1 cellular context compared by ENCODE assay signal in the genomic region with DNA sequence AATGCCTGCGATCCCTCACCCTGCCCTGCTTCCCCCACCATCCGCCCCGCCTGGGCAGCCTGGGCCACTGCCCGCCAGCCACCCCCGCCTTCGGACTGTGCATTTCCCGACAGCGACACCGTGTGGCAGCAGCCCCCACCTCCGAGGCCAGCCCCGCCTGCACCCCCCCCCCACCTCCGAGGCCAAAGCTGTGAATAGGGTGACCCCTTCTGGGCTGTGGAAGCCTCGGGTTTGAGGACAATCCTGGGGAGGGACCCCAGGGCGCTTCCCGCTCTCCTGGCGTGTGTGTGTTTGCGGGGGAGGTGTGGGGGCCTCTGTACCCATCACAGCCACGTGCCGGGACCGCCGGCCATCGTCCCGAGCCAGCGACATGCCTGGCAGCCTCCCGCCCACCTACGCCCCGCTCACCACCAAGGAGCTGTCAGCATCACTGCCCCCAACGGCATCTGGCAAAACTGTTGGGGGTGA.
TF ChIP-seq lines count a peak whose summit lies in the region.

No MANE protein-coding gene starts in this region.

TF ChIP-seq in HepG2, 621 proteins besides CTCF, POLR2A, EP300 and RAD21 (continued from another document and continues in another):
- TF ChIP-seq DR1 (CRISPR knock-in tag; IDR thresholded peaks at IDR 0.05) = 0 out of 2 replicates have a peak, but pooled peaks have one; percentile 6
- peak; percentile 28; the same call in 1 of the 2 replicates for TF ChIP-seq NR2C2 (CRISPR knock-in tag; IDR thresholded peaks at IDR 0.05; ENCODE audit: borderline replicate concordance)
- TF ChIP-seq RFXAP (CRISPR knock-in tag; IDR thresholded peaks at IDR 0.05; ENCODE audit: borderline replicate concordance) = no peak
- peak; percentile 74 for TF ChIP-seq XRCC5 (optimal IDR thresholded peaks at IDR 0.05; ENCODE audit: low read length)
- TF ChIP-seq ZNF770 (CRISPR knock-in tag; IDR thresholded peaks at IDR 0.05) = 0 out of 2 replicates have a peak, but pooled peaks have one; percentile 49
- TF ChIP-seq STAG1 (CRISPR knock-in tag; IDR thresholded peaks at IDR 0.05) = peak; percentile 84
- TF ChIP-seq ARID5B (CRISPR knock-in tag; IDR thresholded peaks at IDR 0.05) = 0 out of 2 replicates have a peak, but pooled peaks have one; percentile 19
- peak; percentile 48; the same call in 1 of the 2 replicates for TF ChIP-seq ZFP91 (CRISPR knock-in tag; IDR thresholded peaks at IDR 0.05; ENCODE audit: borderline replicate concordance)
- no peak for TF ChIP-seq ZNF549 (CRISPR knock-in tag; IDR thresholded peaks at IDR 0.05)
- no peak for TF ChIP-seq MIER2 (CRISPR knock-in tag; IDR thresholded peaks at IDR 0.05)
- TF ChIP-seq ISX (CRISPR knock-in tag; conservative IDR thresholded peaks at IDR 0.05) = no peak
- no peak for TF ChIP-seq CHD4 (IDR thresholded peaks at IDR 0.05; ENCODE audit: borderline replicate concordance, low read length)
- no peak for TF ChIP-seq FOXO1 (CRISPR knock-in tag; IDR thresholded peaks at IDR 0.05)
- TF ChIP-seq ZNF501 (CRISPR knock-in tag; IDR thresholded peaks at IDR 0.05) = 0 out of 2 replicates have a peak, but pooled peaks have one; percentile 28
- TF ChIP-seq SALL2 (CRISPR knock-in tag; IDR thresholded peaks at IDR 0.05) = peak; percentile 75; the same call in 1 of the 2 replicates
- no peak for TF ChIP-seq U2AF2 (IDR thresholded peaks at IDR 0.05; ENCODE audit: low read depth, low read length)
- TF ChIP-seq CBX2 (IDR thresholded peaks at IDR 0.05; ENCODE audit: low read depth, low read length) = no peak
- TF ChIP-seq CBX2 (CRISPR knock-in tag; IDR thresholded peaks at IDR 0.05; ENCODE audit: low read depth) = no peak
- TF ChIP-seq PHF5A (CRISPR knock-in tag; IDR thresholded peaks at IDR 0.05; ENCODE audit: low read depth, unreplicated experiment) = no peak
- peak; percentile 77 for TF ChIP-seq HNF1B (CRISPR knock-in tag; IDR thresholded peaks at IDR 0.05)
- TF ChIP-seq HOXD1 (CRISPR knock-in tag; IDR thresholded peaks at IDR 0.05) = no peak
- TF ChIP-seq POGK (CRISPR knock-in tag; conservative IDR thresholded peaks at IDR 0.05) = 0 out of 2 replicates have a peak, but pooled peaks have one; percentile 34
- TF ChIP-seq, protein P1, sequence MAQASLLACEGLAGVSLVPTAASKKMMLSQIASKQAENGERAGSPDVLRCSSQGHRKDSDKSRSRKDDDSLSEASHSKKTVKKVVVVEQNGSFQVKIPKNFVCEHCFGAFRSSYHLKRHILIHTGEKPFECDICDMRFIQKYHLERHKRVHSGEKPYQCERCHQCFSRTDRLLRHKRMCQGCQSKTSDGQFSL (CRISPR knock-in tag; IDR thresholded peaks at IDR 0.05) = peak; percentile 99
- TF ChIP-seq ZNF251 (CRISPR knock-in tag; IDR thresholded peaks at IDR 0.05) = no peak
- TF ChIP-seq, protein P2, sequence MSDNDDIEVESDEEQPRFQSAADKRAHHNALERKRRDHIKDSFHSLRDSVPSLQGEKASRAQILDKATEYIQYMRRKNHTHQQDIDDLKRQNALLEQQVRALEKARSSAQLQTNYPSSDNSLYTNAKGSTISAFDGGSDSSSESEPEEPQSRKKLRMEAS (IDR thresholded peaks at IDR 0.05) = peak; percentile 45; the same call in 1 of the 2 replicates
- TF ChIP-seq KDM5A (IDR thresholded peaks at IDR 0.05; ENCODE audit: borderline replicate concordance, low read length) = no peak
- 0 out of 2 replicates have a peak, but pooled peaks have one; percentile 26 for TF ChIP-seq ZNF280D (CRISPR knock-in tag; IDR thresholded peaks at IDR 0.05)
- TF ChIP-seq LCORL (IDR thresholded peaks at IDR 0.05) = no peak
- 0 out of 2 replicates have a peak, but pooled peaks have one; percentile 42 for TF ChIP-seq LCORL (CRISPR knock-in tag; IDR thresholded peaks at IDR 0.05)
- no peak for TF ChIP-seq ZFP37 (CRISPR knock-in tag; IDR thresholded peaks at IDR 0.05; ENCODE audit: borderline replicate concordance)
- no peak for TF ChIP-seq ZNF143 (CRISPR knock-in tag; IDR thresholded peaks at IDR 0.05)
- peak; percentile 75; the same call in 1 of the 2 replicates for TF ChIP-seq ZSCAN25 (CRISPR knock-in tag; IDR thresholded peaks at IDR 0.05)
- no peak for TF ChIP-seq DNMT3B (CRISPR knock-in tag; conservative IDR thresholded peaks at IDR 0.05)
- TF ChIP-seq ZNF281 (CRISPR knock-in tag; IDR thresholded peaks at IDR 0.05; ENCODE audit: borderline replicate concordance) = no peak
- TF ChIP-seq GATAD2A (CRISPR knock-in tag; IDR thresholded peaks at IDR 0.05) = no peak; the same call in 1 of the 2 replicates
- TF ChIP-seq ZSCAN29 (CRISPR knock-in tag; conservative IDR thresholded peaks at IDR 0.05) = 0 out of 2 replicates have a peak, but pooled peaks have one; percentile 24
- peak; percentile 32 for TF ChIP-seq RBM39 (IDR thresholded peaks at IDR 0.05; ENCODE audit: low read depth, low read length, poor library complexity, severe bottlenecking)
- TF ChIP-seq IKZF5 (CRISPR knock-in tag; IDR thresholded peaks at IDR 0.05) = peak; percentile 34; the same call in 1 of the 2 replicates
- no peak for TF ChIP-seq ZNF615 (CRISPR knock-in tag; IDR thresholded peaks at IDR 0.05; ENCODE audit: borderline replicate concordance)
- TF ChIP-seq FOSL2 (CRISPR knock-in tag; IDR thresholded peaks at IDR 0.05) = peak; percentile 33; the same call in 1 of the 2 replicates
